ENCODE assay signal across 26 cellular contexts in the genomic region with DNA sequence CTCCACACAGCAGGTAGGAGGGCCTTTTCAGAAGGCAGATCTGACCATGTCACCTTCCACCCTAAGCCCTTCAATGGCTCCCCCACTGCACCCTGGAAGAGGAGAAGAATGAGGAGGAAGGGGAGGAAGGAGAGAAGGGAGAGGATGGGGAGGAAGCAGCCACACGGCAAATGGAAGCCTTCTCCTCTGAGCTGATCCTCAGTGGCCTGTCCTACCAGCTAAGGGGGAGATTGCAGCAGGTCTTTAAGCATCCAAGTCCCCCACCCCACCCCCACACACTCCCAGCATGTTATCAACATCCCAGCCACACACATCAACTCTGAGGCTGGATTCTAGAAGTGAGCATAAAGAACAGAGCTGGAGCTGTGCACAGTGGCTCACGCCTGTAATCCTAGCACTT. TPM values are rescaled to one million over a fixed set of nuclear protein-coding genes. Genes with fewer than 3 reads are reported as not detected.
"Had no signal": no experiment of that assay in that cellular context is flagged by ENCODE, and none has a peak within 500 bp of the region (broad histone marks: within the 10 kb centered on the region; RNA-seq: fewer than 3 reads in every experiment).

No MANE protein-coding gene starts in this region.

- H3K9me3 Mint-ChIP-seq: natural killer cell treated with Interleukin-12 subunit alpha and Interleukin-12 subunit beta and Interleukin-15 and Interleukin-18, amount 100 ng/mL, for 72 hours had no signal

- H3K4me1 ChIP-seq: left ventricle myocardium inferior, parathyroid adenoma, SJSA1, upper lobe of right lung had no signal

- H3K4me3 ChIP-seq: left ventricle myocardium inferior, SJSA1, smooth muscle cell, thoracic aorta, upper lobe of right lung had no signal

- H3K9me3 ChIP-seq: neutrophil, thoracic aorta, upper lobe of right lung had no signal

- H3K4me1 Mint-ChIP-seq: activated naive CD8-positive, alpha-beta T cell treated with anti-CD3 and anti-CD28 coated beads, Interleukin-2, amount 50 U/mL, for 24 hours had no signal

- H3K36me3 ChIP-seq: left ventricle myocardium inferior, neutrophil, SJSA1, thoracic aorta, upper lobe of right lung had no signal

- H3K27ac Mint-ChIP-seq: activated CD8-positive, alpha-beta T cell treated with anti-CD3 and anti-CD28 coated beads for 36 hours; activated naive CD8-positive, alpha-beta T cell treated with anti-CD3 and anti-CD28 coated beads, Interleukin-2, amount 50 U/mL, for 24 hours; natural killer cell treated with Interleukin-12 subunit alpha and Interleukin-12 subunit beta and Interleukin-15 and Interleukin-18, amount 100 ng/mL, for 72 hours; stimulated activated naive B cell treated with anti-CD40 and anti-IgM and Interleukin-4, amounts not matched to agents 10 μg/mL and 1 μg/mL and 100 μg/mL, for 72 hours had no signal

- H3K4me3 Mint-ChIP-seq: activated CD8-positive, alpha-beta T cell treated with anti-CD3 and anti-CD28 coated beads for 36 hours; activated naive CD8-positive, alpha-beta T cell treated with anti-CD3 and anti-CD28 coated beads, Interleukin-2, amount 50 U/mL, for 24 hours; activated T-cell treated with anti-CD3 and anti-CD28 coated beads, Interleukin-2, amount 50 U/mL, for 4 hours; natural killer cell treated with Interleukin-12 subunit alpha and Interleukin-12 subunit beta and Interleukin-15 and Interleukin-18, amount 100 ng/mL, for 72 hours; stimulated activated naive B cell treated with anti-CD40 and anti-IgM and Interleukin-4, amounts not matched to agents 10 μg/mL and 1 μg/mL and 100 μg/mL, for 72 hours had no signal

- H3K27ac ChIP-seq: left ventricle myocardium inferior, neutrophil, parathyroid adenoma, SJSA1, thoracic aorta, upper lobe of right lung had no signal

- DNase-seq: activated CD4-positive, alpha-beta T cell treated with anti-CD3 and anti-CD28 coated beads for 48 hours; activated CD8-positive, alpha-beta T cell treated with anti-CD3 and anti-CD28 coated beads for 36 hours; activated naive CD4-positive, alpha-beta T cell treated with anti-CD3 and anti-CD28 coated beads, Interleukin-2, amount 50 U/mL, for 16 hours; activated naive CD8-positive, alpha-beta T cell treated with anti-CD3 and anti-CD28 coated beads, Interleukin-2, amount 50 U/mL, for 24 hours; activated T-cell treated with anti-CD3 and anti-CD28 coated beads, Interleukin-2, amount 50 U/mL, for 4 hours; cortex of kidney; foreskin melanocyte; glutamatergic neuron; hippocampal formation; left ventricle myocardium inferior; mammary epithelial cell; midbrain; stimulated activated CD4-positive, alpha-beta T cell treated with anti-CD3 and anti-CD28 coated beads, Interleukin-2, amount 100 ng/mL, for 48 hours; stimulated activated CD8-positive, alpha-beta memory T cell treated with anti-CD3 and anti-CD28 coated beads, Interleukin-4, amount 100 ng/mL, for 48 hours; stimulated activated naive B cell treated with anti-CD40 and anti-IgM and Interleukin-4, amounts not matched to agents 10 μg/mL and 1 μg/mL and 100 μg/mL, for 72 hours; upper lobe of right lung had no signal

- ATAC-seq: activated CD8-positive, alpha-beta T cell treated with anti-CD3 and anti-CD28 coated beads for 36 hours; activated naive CD8-positive, alpha-beta T cell treated with anti-CD3 and anti-CD28 coated beads, Interleukin-2, amount 50 U/mL, for 24 hours; activated T-cell treated with anti-CD3 and anti-CD28 coated beads, Interleukin-2, amount 50 U/mL, for 4 hours; natural killer cell treated with Interleukin-12 subunit alpha and Interleukin-12 subunit beta and Interleukin-15 and Interleukin-18, amount 100 ng/mL, for 72 hours; sciatic nerve; stimulated activated naive B cell treated with anti-CD40 and anti-IgM and Interleukin-4, amounts not matched to agents 10 μg/mL and 1 μg/mL and 100 μg/mL, for 72 hours; upper lobe of right lung had no signal

RNA-seq across cellular contexts. Expression of gene RBFOX3, which starts 46.2 kb away (rescaled TPM):
- total RNA-seq: activated CD8-positive, alpha-beta T cell treated with anti-CD3 and anti-CD28 coated beads for 36 hours; activated T-cell treated with anti-CD3 and anti-CD28 coated beads, Interleukin-2, amount 50 U/mL, for 4 hours; epithelial cell of proximal tubule; left ventricle myocardium inferior; mammary epithelial cell; natural killer cell treated with Interleukin-12 subunit alpha and Interleukin-12 subunit beta and Interleukin-15 and Interleukin-18, amount 100 ng/mL, for 72 hours; renal cortical epithelial cell; sciatic nerve; SJSA1; smooth muscle cell; T-helper 1 cell treated with Interleukin-12 subunit alpha and Interleukin-12 subunit beta and Interleukin-4 antibody, amounts not matched to agents 30 ng/mL and 1 ng/mL, for 36 hours; thoracic aorta; upper lobe of right lung had no signal
- polyA plus RNA-seq: mammary epithelial cell had no signal
